8 cellular contexts compared by ENCODE assay signal in genomic region chr1:156336242-156336641, GRCh38. TPM values are rescaled to one million over a fixed set of nuclear protein-coding genes. Genes with fewer than 3 reads are reported as not detected.
DNase-seq lines count a peak whose midpoint lies in the region; ATAC-seq, FAIRE-seq and TF ChIP-seq lines count a peak whose summit lies in the region.

No MANE protein-coding gene starts in this region.

- no peak overlapping the region for H2AFZ ChIP-seq in Loucy (ENCODE audit: low read length)

- H3K27me3 ChIP-seq in Loucy (ENCODE audit: insufficient read depth, low read length, poor library complexity, severe bottlenecking): no peaks in the 10 kb centered on the region
- no peaks in the 10 kb centered on the region for H3K27me3 ChIP-seq in brain microvascular endothelial cell (replicated peaks)

- H3K36me3 ChIP-seq in Loucy (ENCODE audit: insufficient read depth, low read length) (peaks cover 35% of the 10 kb centered on the region; the same call in 1 of the 2 replicates), brain microvascular endothelial cell (replicated peaks) (peaks cover 42% of the 10 kb centered on the region)

- no peaks in the 10 kb centered on the region for H3K9me3 ChIP-seq in Loucy (ENCODE audit: insufficient read depth, low read depth, low read length)

- no peak for ATAC-seq in natural killer cell treated with Interleukin-12 subunit alpha and Interleukin-12 subunit beta and Interleukin-15 and Interleukin-18, amount 100 ng/mL, for 72 hours
- ATAC-seq in GM18498 (IDR thresholded peaks at IDR 0.05; ENCODE audit: unreplicated experiment) (no peak), HG02623 (IDR thresholded peaks at IDR 0.05; ENCODE audit: unreplicated experiment) (no peak)

- in situ Hi-C loops in brain microvascular endothelial cell (cut with HindIII; ENCODE audit: low pct_ligation_motif_present, low sequenced_read_pairs): no loop called here

- no peak for FAIRE-seq in GM12891 (lab: Jason Lieb, UNC)

- H3K9me2 ChIP-seq in Loucy (replicated peaks; ENCODE audit: low read depth, low read length): no peaks in the 10 kb centered on the region

- peaks cover 45% of the 10 kb centered on the region for H4K20me1 ChIP-seq in Loucy (ENCODE audit: insufficient read depth, low read length, poor library complexity, severe bottlenecking)

- H3K27ac Mint-ChIP-seq in natural killer cell treated with Interleukin-12 subunit alpha and Interleukin-12 subunit beta and Interleukin-15 and Interleukin-18, amount 100 ng/mL, for 72 hours: peak overlapping the region; percentile 91 to 92

- H3K9ac ChIP-seq in Loucy (ENCODE audit: low read depth, low read length, poor library complexity, severe bottlenecking): peak overlapping the region; percentile 91

- H3K4me3 Mint-ChIP-seq in natural killer cell treated with Interleukin-12 subunit alpha and Interleukin-12 subunit beta and Interleukin-15 and Interleukin-18, amount 100 ng/mL, for 72 hours: peak overlapping the region; percentile 97

- H3K27me3 Mint-ChIP-seq in natural killer cell treated with Interleukin-12 subunit alpha and Interleukin-12 subunit beta and Interleukin-15 and Interleukin-18, amount 100 ng/mL, for 72 hours: no peaks in the 10 kb centered on the region

- no peaks in the 10 kb centered on the region for H3K9me3 Mint-ChIP-seq in natural killer cell treated with Interleukin-12 subunit alpha and Interleukin-12 subunit beta and Interleukin-15 and Interleukin-18, amount 100 ng/mL, for 72 hours

- H3K4me3 ChIP-seq in GM08714 (ENCODE audit: low read length) (peak overlapping the region; percentile 96), Loucy (ENCODE audit: low read length, poor library complexity, severe bottlenecking) (peak overlapping the region; percentile 96), brain microvascular endothelial cell (ENCODE audit: low read depth, low read length) (peak overlapping the region; percentile 96)

- TF ChIP-seq POLR2A in GM12891 (IDR thresholded peaks at IDR 0.05; ENCODE audit: low read depth, low read length): no peak

- H3K36me3 Mint-ChIP-seq in natural killer cell treated with Interleukin-12 subunit alpha and Interleukin-12 subunit beta and Interleukin-15 and Interleukin-18, amount 100 ng/mL, for 72 hours: peaks cover 35% of the 10 kb centered on the region

- TF ChIP-seq CTCF in Loucy (conservative IDR thresholded peaks at IDR 0.05; ENCODE audit: low read length) (peak; percentile 76), brain microvascular endothelial cell (IDR thresholded peaks at IDR 0.05; ENCODE audit: low read depth, low read length, missing control alignments) (peak; percentile 22)

- H3F3A ChIP-seq in Loucy (ENCODE audit: low read depth): no peaks in the 10 kb centered on the region

- H3K27ac ChIP-seq in brain microvascular endothelial cell: no peak overlapping the region

- peak overlapping the region; percentile 82 for H3K4me2 ChIP-seq in Loucy (ENCODE audit: low read depth, low read length, poor library complexity, severe bottlenecking)

- H3K79me2 ChIP-seq in Loucy (ENCODE audit: insufficient read depth, low read length): peaks cover 55% of the 10 kb centered on the region

- H3K4me1 Mint-ChIP-seq in natural killer cell treated with Interleukin-12 subunit alpha and Interleukin-12 subunit beta and Interleukin-15 and Interleukin-18, amount 100 ng/mL, for 72 hours (ENCODE audit: low read depth in 2 of 2): peaks cover 32 to 41% of the 10 kb centered on the region in 2 donors

- DNase-seq in brain microvascular endothelial cell: no peak
- DNase-seq in natural killer cell treated with Interleukin-12 subunit alpha and Interleukin-12 subunit beta and Interleukin-15 and Interleukin-18, amount 100 ng/mL, for 72 hours (ENCODE audit: low spot score): no peak
- no peak for DNase-seq in GM12891 (ENCODE audit: insufficient read length, low spot score)
- DNase-seq in cerebellar nuclear complex (lab: John Stamatoyannopoulos, UW): no peak

- H3K4me1 ChIP-seq in Loucy (ENCODE audit: insufficient read depth, low read length, poor library complexity, severe bottlenecking): peaks cover 24% of the 10 kb centered on the region

TF ChIP-seq in GM12891, 5 proteins besides CTCF, POLR2A, EP300 and RAD21:
- TF ChIP-seq PAX5 (IDR thresholded peaks at IDR 0.05; ENCODE audit: insufficient read depth, low read length, severe bottlenecking) (no peak), POLR2AphosphoS5 (IDR thresholded peaks at IDR 0.05; ENCODE audit: low read depth, low read length) (no peak), TAF1 (IDR thresholded peaks at IDR 0.05; ENCODE audit: low read depth, low read length) (no peak), SPI1 (IDR thresholded peaks at IDR 0.05; ENCODE audit: low read depth, low read length) (no peak), POU2F2 (IDR thresholded peaks at IDR 0.05; ENCODE audit: low read depth, low read length) (no peak)

RNA-seq across cellular contexts. Expression of gene CCT3, which starts 1.9 kb away (rescaled TPM):
- 100 to 1,000 TPM; 299 to 338 TPM for total RNA-seq in natural killer cell treated with Interleukin-12 subunit alpha and Interleukin-12 subunit beta and Interleukin-15 and Interleukin-18, amount 100 ng/mL, for 72 hours
- 228 TPM for polyA plus RNA-seq in GM12891 (2012; ENCODE audit: low read depth, missing spikeins)

RNA-seq across cellular contexts. Expression of gene TSACC, which starts 2.1 kb away (rescaled TPM):
- not detected for total RNA-seq in natural killer cell treated with Interleukin-12 subunit alpha and Interleukin-12 subunit beta and Interleukin-15 and Interleukin-18, amount 100 ng/mL, for 72 hours
- polyA plus RNA-seq in GM12891 (2012; ENCODE audit: low read depth, missing spikeins): 0.30 TPM

RNA-seq across cellular contexts. Expression of gene RHBG, which starts 32.8 kb away (rescaled TPM):
- not detected for total RNA-seq in natural killer cell treated with Interleukin-12 subunit alpha and Interleukin-12 subunit beta and Interleukin-15 and Interleukin-18, amount 100 ng/mL, for 72 hours
- polyA plus RNA-seq in GM12891 (2012; ENCODE audit: low read depth, missing spikeins): 0.08 TPM

RNA-seq across cellular contexts. Expression of gene VHLL, which starts 37.1 kb away (rescaled TPM):
- not detected for total RNA-seq in natural killer cell treated with Interleukin-12 subunit alpha and Interleukin-12 subunit beta and Interleukin-15 and Interleukin-18, amount 100 ng/mL, for 72 hours
- not detected for polyA plus RNA-seq in GM12891 (2012; ENCODE audit: low read depth, missing spikeins)

RNA-seq across cellular contexts. Expression of gene GLMP, which starts 40.8 kb away (rescaled TPM):
- 10 to 100 TPM; 17.2 to 19.6 TPM for total RNA-seq in natural killer cell treated with Interleukin-12 subunit alpha and Interleukin-12 subunit beta and Interleukin-15 and Interleukin-18, amount 100 ng/mL, for 72 hours
- 30.7 TPM for polyA plus RNA-seq in GM12891 (2012; ENCODE audit: low read depth, missing spikeins)
